19 cellular contexts compared by ENCODE assay signal in the genomic region with DNA sequence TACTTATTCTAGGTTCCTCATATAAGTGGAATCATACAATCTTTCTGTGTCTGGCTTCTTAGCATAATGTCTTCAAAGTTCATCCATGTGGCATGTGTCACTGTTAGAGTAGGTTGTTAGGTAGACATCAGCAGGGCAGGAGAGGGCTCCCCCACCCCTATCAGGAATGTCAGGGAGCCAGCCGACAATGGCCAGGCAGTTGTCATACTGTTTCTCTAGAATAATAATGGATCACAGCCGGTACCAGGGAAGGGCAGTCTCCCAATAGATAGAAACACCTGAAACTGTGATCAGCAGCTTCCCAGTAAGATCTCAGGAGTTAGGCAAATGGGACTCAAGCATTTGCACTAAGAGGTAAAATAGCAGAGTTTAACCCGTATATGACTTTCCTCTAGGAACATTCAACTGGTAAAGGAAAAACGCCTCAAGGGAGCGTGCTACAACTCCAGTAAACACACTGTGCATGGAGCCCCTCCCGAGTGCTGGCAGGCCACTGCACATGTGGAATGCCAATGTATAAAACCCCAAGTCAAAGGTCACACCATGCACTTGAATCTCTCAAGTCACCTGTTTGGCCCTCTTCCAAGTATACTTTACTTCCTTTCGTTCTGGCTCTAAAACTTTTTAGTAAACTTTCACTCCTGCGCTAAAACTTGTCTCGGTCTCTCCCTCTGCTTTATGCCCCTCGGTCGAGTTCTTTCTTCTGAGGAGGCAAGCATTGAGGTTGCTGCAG.
"Had no signal": no experiment of that assay in that cellular context is flagged by ENCODE, and none has a peak within 500 bp of the region (broad histone marks: within the 10 kb centered on the region; RNA-seq: fewer than 3 reads in every experiment).

No MANE protein-coding gene starts in this region.

- H3K9me3 Mint-ChIP-seq: activated naive CD4-positive, alpha-beta T cell treated with anti-CD3 and anti-CD28 coated beads, Interleukin-2, amount 50 U/mL, for 24 hours; stimulated activated naive CD8-positive, alpha-beta T cell treated with anti-CD3 and anti-CD28 coated beads, Interleukin-15, Interleukin-2, amounts not matched to agents 100 ng/mL and 50 ng/mL, for 24 hours had no signal

- H3K27ac ChIP-seq: adrenal gland, breast epithelium, heart right ventricle, left lung, right atrium auricular region, tibial nerve, vagina, WERI-Rb-1 had no signal

- H3K27me3 Mint-ChIP-seq: activated naive CD4-positive, alpha-beta T cell treated with anti-CD3 and anti-CD28 coated beads, Interleukin-2, amount 50 U/mL, for 24 hours; progenitor cell of endocrine pancreas; stimulated activated naive CD8-positive, alpha-beta T cell treated with anti-CD3 and anti-CD28 coated beads, Interleukin-15, Interleukin-2, amounts not matched to agents 100 ng/mL and 50 ng/mL, for 24 hours had no signal

- DNase-seq: activated CD4-positive, alpha-beta T cell treated with anti-CD3 and anti-CD28 coated beads, Interleukin-2, amount 50 U/mL, for 4 hours; activated gamma-delta T cell; adrenal gland; cerebellar nuclear complex; cortex of kidney; effector CD4-positive, alpha-beta T cell; heart right ventricle; left lung; stimulated activated CD4-positive, alpha-beta T cell treated with anti-CD3 and anti-CD28 coated beads, Interleukin-15, amount 100 ng/mL, for 24 hours; stimulated activated CD4-positive, alpha-beta T cell treated with anti-CD3 and anti-CD28 coated beads, Interleukin-2, amount 100 ng/mL, for 48 hours; WERI-Rb-1 had no signal

- H3K4me3 Mint-ChIP-seq: activated naive CD4-positive, alpha-beta T cell treated with anti-CD3 and anti-CD28 coated beads, Interleukin-2, amount 50 U/mL, for 24 hours; stimulated activated naive CD8-positive, alpha-beta T cell treated with anti-CD3 and anti-CD28 coated beads, Interleukin-15, Interleukin-2, amounts not matched to agents 100 ng/mL and 50 ng/mL, for 24 hours had no signal

- H3K4me3 ChIP-seq: adrenal gland, breast epithelium, heart right ventricle, left lung, right atrium auricular region, tibial nerve, vagina had no signal

- H3K4me1 Mint-ChIP-seq: activated naive CD4-positive, alpha-beta T cell treated with anti-CD3 and anti-CD28 coated beads, Interleukin-2, amount 50 U/mL, for 24 hours had no signal

- H3K36me3 ChIP-seq: adrenal gland, breast epithelium, heart right ventricle, left lung, right atrium auricular region, tibial nerve, vagina, WERI-Rb-1 had no signal

- H3K27ac Mint-ChIP-seq: activated naive CD4-positive, alpha-beta T cell treated with anti-CD3 and anti-CD28 coated beads, Interleukin-2, amount 50 U/mL, for 24 hours; progenitor cell of endocrine pancreas; stimulated activated naive CD8-positive, alpha-beta T cell treated with anti-CD3 and anti-CD28 coated beads, Interleukin-15, Interleukin-2, amounts not matched to agents 100 ng/mL and 50 ng/mL, for 24 hours had no signal

- ATAC-seq: esophagus mucosa, heart right ventricle, left lung had no signal

- H3K27me3 ChIP-seq: adrenal gland, breast epithelium, heart right ventricle, left lung, right atrium auricular region, tibial nerve, vagina had no signal

- H3K9me3 ChIP-seq: adrenal gland, breast epithelium, left lung, right atrium auricular region, tibial nerve, vagina had no signal

- H3K4me1 ChIP-seq: adrenal gland, breast epithelium, heart right ventricle, left lung, right atrium auricular region, tibial nerve, vagina had no signal

- H3K36me3 Mint-ChIP-seq: activated naive CD4-positive, alpha-beta T cell treated with anti-CD3 and anti-CD28 coated beads, Interleukin-2, amount 50 U/mL, for 24 hours had no signal
